14 cellular contexts compared by ENCODE assay signal in genomic region chr17:41970901-41971331, GRCh38. TPM values are rescaled to one million over a fixed set of nuclear protein-coding genes. Genes with fewer than 3 reads are reported as not detected.
A peak's percentile ranks its signal among the peaks of the same experiment; 100 is the strongest.
DNase-seq lines count a peak whose midpoint lies in the region; ATAC-seq and TF ChIP-seq lines count a peak whose summit lies in the region.
"Had no signal": no experiment of that assay in that cellular context is flagged by ENCODE, and none has a peak within 500 bp of the region (broad histone marks: within the 10 kb centered on the region; RNA-seq: fewer than 3 reads in every experiment).

No MANE protein-coding gene starts in this region.

- H3K36me3 Mint-ChIP-seq in Calu3 (ENCODE audit: insufficient read depth, unreplicated experiment) (peaks cover 98% of the 10 kb centered on the region), neural crest cell (ENCODE audit: low read depth) (peaks cover 29% of the 10 kb centered on the region)
- H3K36me3 Mint-ChIP-seq in activated T-helper 17 cell treated with anti-CD3 and anti-CD28 coated beads, Interleukin-2, amount 50 U/mL, for 72 hours (ENCODE audit: low read depth) = peaks cover 82% of the 10 kb centered on the region
- H3K36me3 Mint-ChIP-seq: natural killer cell treated with Interleukin-12 subunit alpha and Interleukin-12 subunit beta and Interleukin-15 and Interleukin-18, amount 100 ng/mL, for 72 hours had no signal

- CTCF ChIA-PET in Calu3 (lab: Charles Lee) = interaction anchor here (1.7 kb wide), 1 partner anchor 47 kb away, joined by 7 read pairs; the partner anchor contains the start of gene DNAJC7

- H3K9me3 Mint-ChIP-seq in Calu3 (ENCODE audit: low read depth, unreplicated experiment) (no peaks in the 10 kb centered on the region), neural crest cell (no peaks in the 10 kb centered on the region)
- H3K9me3 Mint-ChIP-seq in activated T-helper 17 cell treated with anti-CD3 and anti-CD28 coated beads, Interleukin-2, amount 50 U/mL, for 72 hours = no peaks in the 10 kb centered on the region
- H3K9me3 Mint-ChIP-seq: activated T-helper 2 cell treated with anti-CD3 and anti-CD28 coated beads, Interferon-gamma antibody, Interleukin-2, Interleukin-4, amounts not matched to agents 10 μg/mL and 5 μg/mL and 100 μg/mL, durations not matched to agents 14 hours and 24 hours and 36 hours; natural killer cell treated with Interleukin-12 subunit alpha and Interleukin-12 subunit beta and Interleukin-15 and Interleukin-18, amount 100 ng/mL, for 72 hours had no signal

- H3K27me3 Mint-ChIP-seq in Calu3 (ENCODE audit: unreplicated experiment) (no peaks in the 10 kb centered on the region), neural crest cell (ENCODE audit: low read depth) (peaks cover 11% of the 10 kb centered on the region)
- no peaks in the 10 kb centered on the region for H3K27me3 Mint-ChIP-seq in activated T-helper 17 cell treated with anti-CD3 and anti-CD28 coated beads, Interleukin-2, amount 50 U/mL, for 72 hours
- H3K27me3 Mint-ChIP-seq: natural killer cell treated with Interleukin-12 subunit alpha and Interleukin-12 subunit beta and Interleukin-15 and Interleukin-18, amount 100 ng/mL, for 72 hours had no signal

- H3K27ac Mint-ChIP-seq in Calu3 (ENCODE audit: unreplicated experiment) = peak overlapping the region; percentile 27
- peak overlapping the region; percentile 9 for H3K27ac Mint-ChIP-seq in activated T-helper 17 cell treated with anti-CD3 and anti-CD28 coated beads, Interleukin-2, amount 50 U/mL, for 72 hours
- H3K27ac Mint-ChIP-seq in neural crest cell (ENCODE audit: unreplicated experiment) = peak overlapping the region; percentile 58
- H3K27ac Mint-ChIP-seq: activated T-helper 2 cell treated with anti-CD3 and anti-CD28 coated beads, Interferon-gamma antibody, Interleukin-2, Interleukin-4, amounts not matched to agents 10 μg/mL and 5 μg/mL and 100 μg/mL, durations not matched to agents 14 hours and 24 hours and 36 hours; natural killer cell treated with Interleukin-12 subunit alpha and Interleukin-12 subunit beta and Interleukin-15 and Interleukin-18, amount 100 ng/mL, for 72 hours had no signal

- no TSS peak for BruUV-seq in Calu3 (replicated peaks; lab: Mats Ljungman, UMichigan)

- DNase-seq in Calu3 = no peak
- DNase-seq in neural crest cell (ENCODE audit: low read depth, low spot score) = no peak
- DNase-seq in NCI-H146 (lab: John Stamatoyannopoulos, UW) = no peak
- DNase-seq in islet precursor cell = no peak
- no peak for DNase-seq in T-helper 9 cell
- DNase-seq: cerebellar nuclear complex, COR-L47, HCEC 1CT, NCI-H187 treated with DMSO at 0.1 percent for 48 hours, SJCRH30, WERI-Rb-1 had no signal

- H3K4me1 Mint-ChIP-seq in Calu3 (ENCODE audit: low read depth, unreplicated experiment) = peaks cover 17% of the 10 kb centered on the region
- H3K4me1 Mint-ChIP-seq in activated T-helper 17 cell treated with anti-CD3 and anti-CD28 coated beads, Interleukin-2, amount 50 U/mL, for 72 hours = peaks cover 4% of the 10 kb centered on the region
- peaks cover 41% of the 10 kb centered on the region for H3K4me1 Mint-ChIP-seq in neural crest cell

- H3K4me3 Mint-ChIP-seq in Calu3 (ENCODE audit: low read depth, unreplicated experiment) (no peak overlapping the region), neural crest cell (peak overlapping the region; percentile 80)
- H3K4me3 Mint-ChIP-seq in activated T-helper 17 cell treated with anti-CD3 and anti-CD28 coated beads, Interleukin-2, amount 50 U/mL, for 72 hours = no peak overlapping the region
- H3K4me3 Mint-ChIP-seq: natural killer cell treated with Interleukin-12 subunit alpha and Interleukin-12 subunit beta and Interleukin-15 and Interleukin-18, amount 100 ng/mL, for 72 hours had no signal

- ATAC-seq in activated T-helper 17 cell treated with anti-CD3 and anti-CD28 coated beads, Interleukin-2, amount 50 U/mL, for 72 hours (replicated peaks) = no peak
- ATAC-seq: natural killer cell treated with Interleukin-12 subunit alpha and Interleukin-12 subunit beta and Interleukin-15 and Interleukin-18, amount 100 ng/mL, for 72 hours had no signal

- TF ChIP-seq CTCF in Calu3 (IDR thresholded peaks at IDR 0.05; ENCODE audit: unreplicated experiment) (no peak), neural crest cell (conservative IDR thresholded peaks at IDR 0.05) (no peak)

- intact Hi-C loops in Calu3 (cut with micrococcal nuclease; ENCODE audit: unreplicated experiment) = no loop called here

RNA-seq across cellular contexts. Expression of gene CNP, which starts 4.3 kb away (rescaled TPM):
- total RNA-seq in Calu3 (2022) = 144 and 156 TPM in 2 replicates
- total RNA-seq in activated T-helper 17 cell treated with anti-CD3 and anti-CD28 coated beads, Interleukin-2, amount 50 U/mL, for 72 hours = 10 to 100 TPM; 51.4 to 82.9 TPM
- 213 and 230 TPM in 2 replicates for total RNA-seq in neural crest cell

RNA-seq across cellular contexts. Expression of gene ODAD4, which starts 40.5 kb away (rescaled TPM):
- total RNA-seq in Calu3 (2022) (0.73 and 2.7 TPM in 2 replicates), neural crest cell (4.2 and 4.8 TPM in 2 replicates)
- total RNA-seq in activated T-helper 17 cell treated with anti-CD3 and anti-CD28 coated beads, Interleukin-2, amount 50 U/mL, for 72 hours = under 1 TPM; 0.63 to 0.93 TPM

RNA-seq across cellular contexts. Expression of gene DNAJC7, which starts 46.3 kb away (rescaled TPM):
- total RNA-seq in Calu3 (2022) = 184 and 193 TPM in 2 replicates
- 100 to 1,000 TPM in 1 of 2 donors, 10 to 100 TPM in 1; 79.5 to 118 TPM for total RNA-seq in activated T-helper 17 cell treated with anti-CD3 and anti-CD28 coated beads, Interleukin-2, amount 50 U/mL, for 72 hours
- total RNA-seq in neural crest cell = 126 and 138 TPM in 2 replicates

RNA-seq across cellular contexts. Expression of gene NKIRAS2, which starts 49.0 kb away (rescaled TPM):
- total RNA-seq in Calu3 (2022) (55.7 and 58.4 TPM in 2 replicates), neural crest cell (59.2 and 60.2 TPM in 2 replicates)
- 10 to 100 TPM; 12.0 to 14.9 TPM for total RNA-seq in activated T-helper 17 cell treated with anti-CD3 and anti-CD28 coated beads, Interleukin-2, amount 50 U/mL, for 72 hours

RNA-seq across cellular contexts. Expression of gene ACLY, which starts 52.2 kb away (rescaled TPM):
- total RNA-seq in Calu3 (2022) = 258 and 265 TPM in 2 replicates
- total RNA-seq in activated T-helper 17 cell treated with anti-CD3 and anti-CD28 coated beads, Interleukin-2, amount 50 U/mL, for 72 hours = 100 to 1,000 TPM in 1 of 2 donors, 10 to 100 TPM in 1; 95.4 to 222 TPM
- total RNA-seq in neural crest cell = 421 and 422 TPM in 2 replicates
